In genomic region chr10:20958225-20958624, GRCh38 we compare ENCODE assay signal across 27 cellular contexts.
"Had no signal": no experiment of that assay in that cellular context is flagged by ENCODE, and none has a peak within 500 bp of the region (broad histone marks: within the 10 kb centered on the region; RNA-seq: fewer than 3 reads in every experiment).

No MANE protein-coding gene starts in this region.

- H3K9me3 ChIP-seq: esophagus squamous epithelium, gastroesophageal sphincter had no signal

- H3K27me3 ChIP-seq: brain microvascular endothelial cell, dorsolateral prefrontal cortex, esophagus squamous epithelium had no signal

- H3K27ac ChIP-seq: brain microvascular endothelial cell, coronary artery, dorsolateral prefrontal cortex, esophagus squamous epithelium, gastroesophageal sphincter, WERI-Rb-1 had no signal

- DNase-seq: activated B cell treated with CpG ODN at 0.5 μM for 24 hours; activated CD4-positive, alpha-beta T cell treated with anti-CD3 and anti-CD28 coated beads for 48 hours; activated CD4-positive, alpha-beta T cell treated with anti-CD3 and anti-CD28 coated beads, Interleukin-2, amount 50 U/mL, for 1 hour; activated CD4-positive, alpha-beta T cell treated with anti-CD3 and anti-CD28 coated beads, Interleukin-2, amount 50 U/mL, for 48 hours; activated CD8-positive, alpha-beta memory T cell treated with anti-CD3 and anti-CD28 coated beads for 24 hours; activated CD8-positive, alpha-beta T cell treated with anti-CD3 and anti-CD28 coated beads for 36 hours; activated effector memory CD4-positive, alpha-beta T cell treated with Interleukin-2 at 50 U/mL for 16 hours; activated gamma-delta T cell treated with Interleukin-2 at 50 U/mL for 16 hours; activated naive CD4-positive, alpha-beta T cell treated with anti-CD3 and anti-CD28 coated beads, Interleukin-2, amount 50 U/mL, for 16 hours; activated naive CD4-positive, alpha-beta T cell treated with Interleukin-2 at 50 U/mL for 16 hours; activated T-cell treated with anti-CD3 and anti-CD28 coated beads, Interleukin-2, amount 50 U/mL, for 4 hours; amniotic stem cell; anterior cingulate cortex; brain microvascular endothelial cell; dorsolateral prefrontal cortex; effector memory CD4-positive, alpha-beta T cell; erythroblast; esophagus squamous epithelium; foreskin melanocyte; T-helper 1 cell; T-helper 17 cell; T1000; WERI-Rb-1 had no signal

- H3K4me3 ChIP-seq: coronary artery, dorsolateral prefrontal cortex, esophagus squamous epithelium, gastroesophageal sphincter had no signal

- H3K4me1 ChIP-seq: gastroesophageal sphincter had no signal

- H3K36me3 ChIP-seq: brain microvascular endothelial cell, gastroesophageal sphincter, WERI-Rb-1 had no signal

- ATAC-seq: activated CD4-positive, CD25-positive, alpha-beta regulatory T cell treated with anti-CD3 and anti-CD28 coated beads, Interleukin-2, amount 50 U/mL, for 24 hours; activated CD8-positive, alpha-beta T cell treated with anti-CD3 and anti-CD28 coated beads for 36 hours; activated T-cell treated with anti-CD3 and anti-CD28 coated beads, Interleukin-2, amount 50 U/mL, for 4 hours; activated T-helper 17 cell treated with anti-CD3 and anti-CD28 coated beads, Interleukin-2, amount 50 U/mL, for 72 hours; gastroesophageal sphincter; T-helper 17 cell had no signal
